In genomic region chr14:22852940-22853767, GRCh38 we compare ENCODE assay signal across 8 cellular contexts. TPM values are rescaled to one million over a fixed set of nuclear protein-coding genes. Genes with fewer than 3 reads are reported as not detected.
DNase-seq lines count a peak whose midpoint lies in the region; ATAC-seq, FAIRE-seq and TF ChIP-seq lines count a peak whose summit lies in the region.

No MANE protein-coding gene starts in this region.

- no peak overlapping the region for H3K27ac Mint-ChIP-seq in T-helper 2 cell treated with Interferon-gamma antibody and Interleukin-4, amounts not matched to agents 5 μg/mL and 100 μg/mL, for 36 hours

- H3K79me2 ChIP-seq in HCT116 (ENCODE audit: insufficient read depth, low read length): no peaks in the 10 kb centered on the region

- RAD21 ChIA-PET in HCT116 (lab: Charles Lee; ENCODE audit: low non-redundant PET in 1 of 2, low total read pairs in 2 of 2, uncharacterized antibody in 2 of 2, unreplicated experiment in 2 of 2): interaction anchor here (0.6 to 2.2 kb wide), 7 partner anchors 18 to 291 kb away, joined by 3 to 8 read pairs (median 3); partner anchors contain the start of gene LRP10 (in 1 of the 2)

- CTCF ChIA-PET in HCT116 (lab: Charles Lee): interaction anchor here (0.6 to 5.6 kb wide), 19 partner anchors 10 to 293 kb away, joined by 3 to 41 read pairs (median 4); partner anchors contain the start of genes ACIN1, DAD1 and LRP10

- H3K27ac ChIP-seq in HCT116 (ENCODE audit: low read depth, low read length): peak overlapping the region; percentile 42; the same call in 1 of the 2 replicates
- peak overlapping the region; percentile 7 for H3K27ac ChIP-seq in angular gyrus (ENCODE audit: low read depth, low read length)
- H3K27ac ChIP-seq in right cardiac atrium (ENCODE audit: low read length): no peak overlapping the region

- TF ChIP-seq CTCF in HCT116 (IDR thresholded peaks at IDR 0.05 in 2 of 3, conservative IDR thresholded peaks at IDR 0.05 in 1 of 3; ENCODE audit: borderline replicate concordance in 1 of 3, insufficient read depth in 1 of 3, low read depth in 2 of 3, low read length in 2 of 3): peak; percentile 92 to 93 (median 92)

- no peaks in the 10 kb centered on the region for H3K36me3 ChIP-seq in HCT116 (ENCODE audit: control insufficient read depth in 1 of 2, insufficient read depth in 2 of 2, low read length in 2 of 2)

- ATAC-seq in HCT116 (peak; percentile 91), right cardiac atrium (peak; percentile 46 to 58)

- peak; percentile 96 for TF ChIP-seq RAD21 in HCT116 (IDR thresholded peaks at IDR 0.05; ENCODE audit: low read depth)

- peak overlapping the region; percentile 95 for H2AFZ ChIP-seq in HCT116 (ENCODE audit: low read depth, low read length, poor library complexity, severe bottlenecking)

- peak overlapping the region; percentile 80 for H3K4me3 Mint-ChIP-seq in T-helper 2 cell treated with Interferon-gamma antibody and Interleukin-4, amounts not matched to agents 5 μg/mL and 100 μg/mL, for 36 hours

- no peaks in the 10 kb centered on the region for H4K20me1 ChIP-seq in HCT116 (ENCODE audit: insufficient read depth)

- H3K27me3 Mint-ChIP-seq in T-helper 2 cell treated with Interferon-gamma antibody and Interleukin-4, amounts not matched to agents 5 μg/mL and 100 μg/mL, for 36 hours (ENCODE audit: low read depth): peaks cover 22% of the 10 kb centered on the region

- H3K4me3 ChIP-seq in HCT116 (replicated peaks in 1 of 2; ENCODE audit: low read depth in 1 of 2, low read length in 2 of 2) (peak overlapping the region; percentile 40 to 53), right cardiac atrium (ENCODE audit: low read length) (peak overlapping the region; percentile 46)

- H3K9me3 ChIP-seq in HCT116 (ENCODE audit: control insufficient read depth in 1 of 2, insufficient read depth in 1 of 2, low read depth in 1 of 2, low read length in 2 of 2): no peaks in the 10 kb centered on the region
- no peaks in the 10 kb centered on the region for H3K9me3 ChIP-seq in right cardiac atrium (ENCODE audit: control insufficient read depth, low read length)

- TF ChIP-seq POLR2A in HCT116 (IDR thresholded peaks at IDR 0.05; ENCODE audit: borderline replicate concordance, extremely low read depth, insufficient read depth, insufficient read length): no peak

- H3K9me3 Mint-ChIP-seq in T-helper 2 cell treated with Interferon-gamma antibody and Interleukin-4, amounts not matched to agents 5 μg/mL and 100 μg/mL, for 36 hours: no peaks in the 10 kb centered on the region

- WGBS in right cardiac atrium: 2% methylated on average over 20 of the region's 20 CpGs

- BruUV-seq in HCT116 (replicated peaks; lab: Mats Ljungman, UMichigan): no TSS peak

- peaks cover 3 to 19% of the 10 kb centered on the region in 2 experiments; a peak in 2 of 4 replicates for H3K4me1 ChIP-seq in HCT116 (ENCODE audit: control insufficient read depth in 1 of 2, insufficient read depth in 2 of 2, low read length in 2 of 2)
- H3K4me1 ChIP-seq in right cardiac atrium (ENCODE audit: control insufficient read depth, insufficient read depth, low read length): peaks cover 21% of the 10 kb centered on the region

- DNase-seq in ELF-1 (ENCODE audit: low read depth, low spot score): peak; percentile 94
- peak; percentile 63 for DNase-seq in HCT116 (ENCODE audit: low read depth, low spot score)
- DNase-seq in NCI-H1417 (lab: John Stamatoyannopoulos, UW): peak; percentile 68 to 87 (median 72)
- peak; percentile 80 for DNase-seq in T-helper 2 cell treated with Interferon-gamma antibody and Interleukin-4, amounts not matched to agents 5 μg/mL and 100 μg/mL, for 36 hours (ENCODE audit: low spot score)
- DNase-seq in right cardiac atrium: peak; percentile 85 to 96 (median 96)
- DNase-seq in putamen (ENCODE audit: low spot score): peak; percentile 74
- peak; percentile 80 for DNase-seq in urothelium cell line (ENCODE audit: low spot score)

- no peaks in the 10 kb centered on the region for H3K9me2 ChIP-seq in HCT116 (ENCODE audit: insufficient read depth)

- peak overlapping the region; percentile 91 for H3K4me2 ChIP-seq in HCT116 (ENCODE audit: low read length)

- H3K36me3 Mint-ChIP-seq in T-helper 2 cell treated with Interferon-gamma antibody and Interleukin-4, amounts not matched to agents 5 μg/mL and 100 μg/mL, for 36 hours (ENCODE audit: low read depth): peaks cover 2% of the 10 kb centered on the region

- POLR2A ChIA-PET in HCT116 (lab: Charles Lee): interaction anchor here (1.2 to 1.3 kb wide), 2 partner anchors 195 to 202 kb away, joined by 5 read pairs; no protein-coding TSS in a partner anchor

- H3K27me3 ChIP-seq in HCT116 (ENCODE audit: insufficient read depth, low read length) (no peaks in the 10 kb centered on the region), right cardiac atrium (ENCODE audit: control insufficient read depth, insufficient read depth) (no peaks in the 10 kb centered on the region)

- intact Hi-C loops in HCT116 (cut with micrococcal nuclease): loop anchor here (1.0 to 2.0 kb wide), 5 partner anchors 30 to 296 kb away; partner anchors contain the start of gene OXA1L
- intact Hi-C loops in right cardiac atrium (cut with DNase I): loop anchor here (2.0 to 10.0 kb wide), 5 partner anchors 30 to 468 kb away; no protein-coding TSS in a partner anchor

- peak overlapping the region; percentile 53 for H3K9ac ChIP-seq in HCT116 (ENCODE audit: low read length)

- peaks cover 18% of the 10 kb centered on the region for H3K4me1 Mint-ChIP-seq in T-helper 2 cell treated with Interferon-gamma antibody and Interleukin-4, amounts not matched to agents 5 μg/mL and 100 μg/mL, for 36 hours (ENCODE audit: low read depth)

- FAIRE-seq in urothelium cell line (lab: Jason Lieb, UNC): no peak

TF ChIP-seq in HCT116, 20 proteins besides CTCF, POLR2A, EP300 and RAD21:
- TF ChIP-seq JUND (IDR thresholded peaks at IDR 0.05) (no peak), ZFX (IDR thresholded peaks at IDR 0.05) (peak; percentile 25; the same call in 1 of the 2 replicates), POLR2AphosphoS5 (IDR thresholded peaks at IDR 0.05; ENCODE audit: low read depth, low read length) (peak; percentile 40), FOSL1 (IDR thresholded peaks at IDR 0.05; ENCODE audit: low read depth) (no peak), ELF1 (IDR thresholded peaks at IDR 0.05; ENCODE audit: borderline replicate concordance, low read depth) (no peak), MAX (IDR thresholded peaks at IDR 0.05) (no peak; the same call in 1 of the 2 replicates), CBX3 (IDR thresholded peaks at IDR 0.05; ENCODE audit: low read depth) (no peak), TCF7L2 (IDR thresholded peaks at IDR 0.05; ENCODE audit: borderline replicate concordance, extremely low read depth, insufficient read depth, insufficient read length) (no peak)

RNA-seq across cellular contexts. Expression of gene MMP14, which starts 16.8 kb away (rescaled TPM):
- total RNA-seq in HCT116 (2021; ENCODE audit: unreplicated experiment) (17.8 TPM), right cardiac atrium (10 to 100 TPM; 45.3 to 64.1 (median 50.0) TPM)
- 14.1 and 15.1 TPM in 2 replicates for polyA plus RNA-seq in HCT116 (2012)
- polyA plus RNA-seq in right cardiac atrium: 33.3 TPM

RNA-seq across cellular contexts. Expression of gene LRP10, which starts 18.4 kb away (rescaled TPM):
- total RNA-seq in HCT116 (2021; ENCODE audit: unreplicated experiment): 42.7 TPM
- 61.8 and 77.1 TPM in 2 replicates for polyA plus RNA-seq in HCT116 (2012)
- total RNA-seq in right cardiac atrium: 10 to 100 TPM; 66.2 to 89.7 (median 76.5) TPM
- 28.7 TPM for polyA plus RNA-seq in right cardiac atrium

RNA-seq across cellular contexts. Expression of gene MRPL52, which starts 23.5 kb away (rescaled TPM):
- total RNA-seq in HCT116 (2021; ENCODE audit: unreplicated experiment) (134 TPM), right cardiac atrium (100 to 1,000 TPM in 1 of 4 donors, 10 to 100 TPM in 3; 86.2 to 115 (median 91.1) TPM)
- polyA plus RNA-seq in HCT116 (2012): 93.4 and 124 TPM in 2 replicates
- 113 TPM for polyA plus RNA-seq in right cardiac atrium

RNA-seq across cellular contexts. Expression of gene REM2, which starts 29.9 kb away (rescaled TPM):
- total RNA-seq in HCT116 (2021; ENCODE audit: unreplicated experiment): 0.47 TPM
- polyA plus RNA-seq in HCT116 (2012): 0.52 and 0.59 TPM in 2 replicates
- total RNA-seq in right cardiac atrium: under 1 TPM in 1 of 4 donors, not detected in 3; 0.25 TPM
- polyA plus RNA-seq in right cardiac atrium: 0.07 TPM

RNA-seq across cellular contexts. Expression of gene SLC7A7, which starts 37.9 kb away (rescaled TPM):
- total RNA-seq in HCT116 (2021; ENCODE audit: unreplicated experiment): 0.27 TPM
- 0.04 and 0.23 TPM in 2 replicates for polyA plus RNA-seq in HCT116 (2012)
- total RNA-seq in right cardiac atrium: 10 to 100 TPM in 1 of 4 donors, 1 to 10 TPM in 3; 5.7 to 13.6 (median 7.5) TPM
- 3.1 TPM for polyA plus RNA-seq in right cardiac atrium
